ENCODE assay signal across 11 cellular contexts in the genomic region with DNA sequence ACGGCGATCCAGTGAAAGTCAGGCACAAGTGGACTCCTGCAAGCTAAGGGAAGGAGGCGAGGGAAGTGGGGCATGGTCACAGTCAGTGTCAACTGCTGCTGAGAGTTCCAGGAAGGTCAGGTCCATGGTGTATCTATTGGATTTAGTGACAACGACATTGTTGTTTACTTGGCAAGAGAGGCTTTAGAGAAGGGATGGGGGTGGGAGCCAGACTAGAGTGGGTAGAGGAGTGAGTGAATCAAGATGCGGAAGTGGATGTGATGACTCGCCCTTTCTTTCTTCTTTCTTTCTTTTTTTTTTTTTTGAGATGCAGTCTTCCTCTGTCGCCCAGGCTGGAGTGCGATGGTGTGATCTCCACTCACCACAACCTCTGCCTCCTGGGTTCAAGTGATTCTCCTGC. TPM values are rescaled to one million over a fixed set of nuclear protein-coding genes. Genes with fewer than 3 reads are reported as not detected.
DNase-seq lines count a peak whose midpoint lies in the region; ATAC-seq and TF ChIP-seq lines count a peak whose summit lies in the region.
"Had no signal": no experiment of that assay in that cellular context is flagged by ENCODE, and none has a peak within 500 bp of the region (broad histone marks: within the 10 kb centered on the region; RNA-seq: fewer than 3 reads in every experiment).

No MANE protein-coding gene starts in this region.

- peaks cover 13% of the 10 kb centered on the region for H3F3A ChIP-seq in GM23248 (ENCODE audit: insufficient read depth)
- no peaks in the 10 kb centered on the region for H3F3A ChIP-seq in OCI-LY1 (ENCODE audit: insufficient read depth, low read length)

- H3K9me3 Mint-ChIP-seq in activated naive CD8-positive, alpha-beta T cell treated with anti-CD3 and anti-CD28 coated beads for 36 hours: peaks cover 3% of the 10 kb centered on the region
- H3K9me3 Mint-ChIP-seq in natural killer cell treated with Interleukin-12 subunit alpha and Interleukin-12 subunit beta and Interleukin-15 and Interleukin-18, amount 100 ng/mL, for 72 hours: peaks cover 4% of the 10 kb centered on the region
- no peaks in the 10 kb centered on the region for H3K9me3 Mint-ChIP-seq in type B pancreatic cell

- in situ Hi-C loops in GM23248 (cut with MboI): no loop called here

- ATAC-seq in natural killer cell treated with Interleukin-12 subunit alpha and Interleukin-12 subunit beta and Interleukin-15 and Interleukin-18, amount 100 ng/mL, for 72 hours: peak; percentile 61 to 64
- ATAC-seq in GM19463 (IDR thresholded peaks at IDR 0.05; ENCODE audit: unreplicated experiment): no peak

- no peaks in the 10 kb centered on the region for H3K27me3 Mint-ChIP-seq in activated naive CD8-positive, alpha-beta T cell treated with anti-CD3 and anti-CD28 coated beads for 36 hours
- H3K27me3 Mint-ChIP-seq in natural killer cell treated with Interleukin-12 subunit alpha and Interleukin-12 subunit beta and Interleukin-15 and Interleukin-18, amount 100 ng/mL, for 72 hours: no peaks in the 10 kb centered on the region
- H3K27me3 Mint-ChIP-seq in type B pancreatic cell: peaks cover 15% of the 10 kb centered on the region
- H3K27me3 Mint-ChIP-seq: naive B cell had no signal

- no peaks in the 10 kb centered on the region for H3K9me2 ChIP-seq in GM23248 (ENCODE audit: insufficient read depth)
- H3K9me2 ChIP-seq in OCI-LY1 (ENCODE audit: low read depth, low read length): no peaks in the 10 kb centered on the region

- H3K9me3 ChIP-seq in GM23248 (ENCODE audit: low read depth): no peaks in the 10 kb centered on the region
- H3K9me3 ChIP-seq in OCI-LY1 (ENCODE audit: low read length): no peaks in the 10 kb centered on the region

- no peak overlapping the region for H3K4me3 ChIP-seq in GM23248
- no peak overlapping the region for H3K4me3 ChIP-seq in OCI-LY1 (ENCODE audit: low read depth, low read length, poor library complexity, severe bottlenecking)

- H4K20me1 ChIP-seq in GM23248 (ENCODE audit: insufficient read depth) (no peaks in the 10 kb centered on the region), OCI-LY1 (ENCODE audit: insufficient read depth, low read length) (no peaks in the 10 kb centered on the region)

- H2AFZ ChIP-seq in GM23248: no peak overlapping the region
- no peak overlapping the region for H2AFZ ChIP-seq in OCI-LY1 (ENCODE audit: low read length)

- H3K36me3 ChIP-seq in GM23248 (ENCODE audit: low read depth) (no peaks in the 10 kb centered on the region), OCI-LY1 (ENCODE audit: insufficient read depth, low read length) (no peaks in the 10 kb centered on the region; the same call in 1 of the 2 replicates)

- TF ChIP-seq CTCF in OCI-LY1 (IDR thresholded peaks at IDR 0.05; ENCODE audit: low read length): no peak
- TF ChIP-seq CTCF in type B pancreatic cell (conservative IDR thresholded peaks at IDR 0.05): no peak

- H3K9ac ChIP-seq in GM23248 (no peak overlapping the region), OCI-LY1 (ENCODE audit: low read length) (no peak overlapping the region)

- no peak overlapping the region for H3K4me2 ChIP-seq in GM23248 (ENCODE audit: unreplicated experiment)
- H3K4me2 ChIP-seq in OCI-LY1 (ENCODE audit: low read length): peak overlapping the region; percentile 43; the same call in 1 of the 2 replicates

- H3K27ac Mint-ChIP-seq in activated naive CD8-positive, alpha-beta T cell treated with anti-CD3 and anti-CD28 coated beads for 36 hours: peak overlapping the region; percentile 86
- peak overlapping the region; percentile 93 to 96 for H3K27ac Mint-ChIP-seq in natural killer cell treated with Interleukin-12 subunit alpha and Interleukin-12 subunit beta and Interleukin-15 and Interleukin-18, amount 100 ng/mL, for 72 hours
- H3K27ac Mint-ChIP-seq in type B pancreatic cell: no peak overlapping the region

- H3K27me3 ChIP-seq in GM23248 (replicated peaks; ENCODE audit: insufficient read depth): no peaks in the 10 kb centered on the region
- no peaks in the 10 kb centered on the region; the same call in 1 of the 2 replicates for H3K27me3 ChIP-seq in OCI-LY1 (ENCODE audit: insufficient read depth, low read length)

- WGBS in GM23248 (ENCODE audit: low coverage in 1 of 2, low lambda C conversion rate in 2 of 2, missing lambda C conversion rate in 2 of 2), 2 experiments: 60 to 73% methylated on average over 7 to 8 of the region's 8 CpGs

- no peaks in the 10 kb centered on the region for H3K79me2 ChIP-seq in GM23248 (ENCODE audit: insufficient read depth)
- H3K79me2 ChIP-seq in OCI-LY1 (ENCODE audit: insufficient read depth, low read length): no peaks in the 10 kb centered on the region

- H3K4me1 ChIP-seq in GM23248 (ENCODE audit: insufficient read depth) (peaks cover 8% of the 10 kb centered on the region), OCI-LY1 (ENCODE audit: insufficient read depth, low read length, severe bottlenecking) (peaks cover 18% of the 10 kb centered on the region)

- H3K27ac ChIP-seq in GM23248 (no peak overlapping the region), OCI-LY1 (ENCODE audit: low read depth, low read length, poor library complexity, severe bottlenecking) (no peak overlapping the region)

- DNase-seq in GM23248 (peak; percentile 52), COR-L47 (lab: John Stamatoyannopoulos, UW) (no peak), NCI-H187 (lab: John Stamatoyannopoulos, UW) (no peak), type B pancreatic cell (ENCODE audit: extremely low spot score, unreplicated experiment) (no peak)
- peak; percentile 17 for DNase-seq in activated naive CD8-positive, alpha-beta T cell treated with anti-CD3 and anti-CD28 coated beads for 36 hours
- DNase-seq in natural killer cell treated with Interleukin-12 subunit alpha and Interleukin-12 subunit beta and Interleukin-15 and Interleukin-18, amount 100 ng/mL, for 72 hours (ENCODE audit: low spot score): no peak
- DNase-seq: naive B cell, NCI-H1436 treated with DMSO at 0.1 percent for 48 hours, SW 1271 had no signal

- no peak overlapping the region for H3K4me3 Mint-ChIP-seq in activated naive CD8-positive, alpha-beta T cell treated with anti-CD3 and anti-CD28 coated beads for 36 hours
- peak overlapping the region; percentile 85 for H3K4me3 Mint-ChIP-seq in natural killer cell treated with Interleukin-12 subunit alpha and Interleukin-12 subunit beta and Interleukin-15 and Interleukin-18, amount 100 ng/mL, for 72 hours
- no peak overlapping the region for H3K4me3 Mint-ChIP-seq in type B pancreatic cell
- H3K4me3 Mint-ChIP-seq: naive B cell had no signal

- peaks cover 28% of the 10 kb centered on the region for H3K4me1 Mint-ChIP-seq in activated naive CD8-positive, alpha-beta T cell treated with anti-CD3 and anti-CD28 coated beads for 36 hours
- H3K4me1 Mint-ChIP-seq in natural killer cell treated with Interleukin-12 subunit alpha and Interleukin-12 subunit beta and Interleukin-15 and Interleukin-18, amount 100 ng/mL, for 72 hours (ENCODE audit: low read depth in 2 of 2): peaks cover 42 to 48% of the 10 kb centered on the region in 2 donors
- no peaks in the 10 kb centered on the region for H3K4me1 Mint-ChIP-seq in type B pancreatic cell (ENCODE audit: unreplicated experiment)

- H3K36me3 Mint-ChIP-seq in activated naive CD8-positive, alpha-beta T cell treated with anti-CD3 and anti-CD28 coated beads for 36 hours: peaks cover 19% of the 10 kb centered on the region
- peaks cover 14% of the 10 kb centered on the region for H3K36me3 Mint-ChIP-seq in natural killer cell treated with Interleukin-12 subunit alpha and Interleukin-12 subunit beta and Interleukin-15 and Interleukin-18, amount 100 ng/mL, for 72 hours
- no peaks in the 10 kb centered on the region for H3K36me3 Mint-ChIP-seq in type B pancreatic cell

RNA-seq across cellular contexts. Expression of gene P2RX7, which starts 12.5 kb away (rescaled TPM):
- under 0.01 and 0.54 TPM in 2 replicates for total RNA-seq in GM23248 (2014; rRNA removed; shearing (Covaris generic))
- 0.15 and 0.53 TPM in 2 replicates for polyA plus RNA-seq in GM23248 (2016; fragmentation: Nextera tagmentation; extraction: Ambion mirVana)
- total RNA-seq in activated naive CD8-positive, alpha-beta T cell treated with anti-CD3 and anti-CD28 coated beads for 36 hours: 1 to 10 TPM; 3.6 to 3.9 TPM
- 10 to 100 TPM; 20.2 to 46.6 TPM for total RNA-seq in natural killer cell treated with Interleukin-12 subunit alpha and Interleukin-12 subunit beta and Interleukin-15 and Interleukin-18, amount 100 ng/mL, for 72 hours
- 1.9 TPM in 1 of 2 replicates, not detected in the other for total RNA-seq in type B pancreatic cell (ENCODE audit: low replicate concordance)

Comparison
In these comparisons a context has a peak if more than half of its experiments do, and no peak if none do; other contexts are left out.
1. DNase-seq: peak in GM23248 (single experiment) and activated naive CD8-positive, alpha-beta T cell treated with anti-CD3 and anti-CD28 coated beads for 36 hours (single experiment); none in natural killer cell treated with Interleukin-12 subunit alpha and Interleukin-12 subunit beta and Interleukin-15 and Interleukin-18, amount 100 ng/mL, for 72 hours (single experiment), COR-L47 (single experiment), NCI-H187 (0 of 2) and type B pancreatic cell (single experiment).